ENCODE assay signal across 9 cellular contexts in the genomic region with DNA sequence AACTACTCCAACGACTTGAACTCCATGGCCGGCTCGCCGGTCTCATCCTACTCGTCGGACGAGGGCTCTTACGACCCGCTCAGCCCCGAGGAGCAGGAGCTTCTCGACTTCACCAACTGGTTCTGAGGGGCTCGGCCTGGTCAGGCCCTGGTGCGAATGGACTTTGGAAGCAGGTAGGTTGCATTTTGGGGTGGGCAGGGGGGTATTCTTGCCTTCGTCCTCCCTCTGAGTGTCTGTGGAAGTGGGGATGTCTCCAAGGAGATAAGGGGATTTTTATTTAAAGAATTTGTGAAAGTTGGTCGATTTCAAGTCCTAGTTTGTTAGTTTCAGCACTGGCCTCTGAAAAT. TPM values are rescaled to one million over a fixed set of nuclear protein-coding genes. Genes with fewer than 3 reads are reported as not detected.
A peak's percentile ranks its signal among the peaks of the same experiment; 100 is the strongest.
DNase-seq lines count a peak whose midpoint lies in the region; ATAC-seq, FAIRE-seq and TF ChIP-seq lines count a peak whose summit lies in the region.
"Had no signal": no experiment of that assay in that cellular context is flagged by ENCODE, and none has a peak within 500 bp of the region (broad histone marks: within the 10 kb centered on the region; RNA-seq: fewer than 3 reads in every experiment).

No MANE protein-coding gene starts in this region.

- H3K9me2 ChIP-seq in OCI-LY7 (ENCODE audit: insufficient read depth, low read length): no peaks in the 10 kb centered on the region

- BruUV-seq in OCI-LY7 (replicated peaks; lab: Mats Ljungman, UMichigan): no TSS peak

- H3K36me3 Mint-ChIP-seq in naive B cell: peaks cover 0 to 8% of the 10 kb centered on the region in 2 donors

- H3K27me3 ChIP-seq in ascending aorta: no peaks in the 10 kb centered on the region

- no peak for TF ChIP-seq POLR2A in A549 (IDR thresholded peaks at IDR 0.05; ENCODE audit: low read length)

- H3K27me3 Mint-ChIP-seq in naive B cell: peaks cover 82 to 94% (median 90%) of the 10 kb centered on the region in 3 donors

- no peak for TF ChIP-seq CTCF in A549 (IDR thresholded peaks at IDR 0.05)
- TF ChIP-seq CTCF in ascending aorta (IDR thresholded peaks at IDR 0.05): no peak
- TF ChIP-seq CTCF in OCI-LY7 (conservative IDR thresholded peaks at IDR 0.05; ENCODE audit: low read length): no peak

- H2AFZ ChIP-seq in OCI-LY7 (ENCODE audit: low read length): no peak overlapping the region

- TF ChIP-seq RAD21 in A549 (conservative IDR thresholded peaks at IDR 0.05 in 1 of 2, IDR thresholded peaks at IDR 0.05 in 1 of 2): no peak

- H3K4me3 ChIP-seq in A549 (peak overlapping the region; percentile 53; the same call in 2 of the 3 replicates), ascending aorta (peak overlapping the region; percentile 46 to 62), OCI-LY7 (ENCODE audit: low read depth, low read length, poor library complexity, severe bottlenecking) (no peak overlapping the region)

- 51% methylated on average over 15 of the region's 15 CpGs for WGBS in A549 (ENCODE audit: missing lambda C conversion rate)

- H3K27ac ChIP-seq in A549: no peak overlapping the region
- no peak overlapping the region for H3K27ac ChIP-seq in ascending aorta
- no peak overlapping the region for H3K27ac ChIP-seq in OCI-LY7 (ENCODE audit: low read depth, low read length, poor library complexity, severe bottlenecking)

- in situ Hi-C loops in G401 (cut with HindIII; ENCODE audit: low sequenced_read_pairs): no loop called here

- no peaks in the 10 kb centered on the region for H3K4me1 ChIP-seq in A549
- H3K4me1 ChIP-seq in ascending aorta: peaks cover 2% of the 10 kb centered on the region in 2 donors
- no peaks in the 10 kb centered on the region for H3K4me1 ChIP-seq in OCI-LY7 (ENCODE audit: insufficient read depth, low read length, poor library complexity, severe bottlenecking)

- POLR2A ChIA-PET in A549 (lab: Yijun Ruan, JAX): no interaction called here
- POLR2A ChIA-PET in OCI-LY7 (lab: Charles Lee): no interaction called here

- H3K4me2 ChIP-seq in A549: peak overlapping the region; percentile 100
- no peak overlapping the region for H3K4me2 ChIP-seq in OCI-LY7 (ENCODE audit: low read length)

- intact Hi-C loops in ascending aorta (cut with DNase I) (no loop called here), OCI-LY7 (cut with micrococcal nuclease; ENCODE audit: unreplicated experiment) (no loop called here)

- peak overlapping the region; percentile 6 to 80 (median 70) for H3K4me3 Mint-ChIP-seq in naive B cell

- H3K9me3 Mint-ChIP-seq in naive B cell: peaks cover 6 to 34% (median 13%) of the 10 kb centered on the region in 7 donors

- DNase-seq in A549 (ENCODE audit: low read depth in 1 of 2, low spot score in 1 of 2) (no peak), ascending aorta (ENCODE audit: low spot score in 2 of 2) (no peak), naive B cell (no peak), G401 (ENCODE audit: low spot score) (no peak), OCI-LY7 (ENCODE audit: low spot score) (no peak)

- no peak for TF ChIP-seq EP300 in A549 (IDR thresholded peaks at IDR 0.05)

- H3K79me2 ChIP-seq in OCI-LY7 (ENCODE audit: insufficient read depth, low read depth, low read length): no peaks in the 10 kb centered on the region

- H3K27ac Mint-ChIP-seq in naive B cell: peak overlapping the region in 3 of 6 donors; percentile 33 to 84 (median 51)

- FAIRE-seq in A549 (lab: Jason Lieb, UNC): no peak

- CTCF ChIA-PET in A549 (lab: Yijun Ruan, JAX): interaction anchor here (1.2 to 3.8 kb wide), 2 partner anchors 10 to 590 kb away, joined by 6 to 11 read pairs; no protein-coding TSS in a partner anchor
- CTCF ChIA-PET in OCI-LY7 (lab: Charles Lee; ENCODE audit: unreplicated experiment): no interaction called here

- no peak for ATAC-seq in A549
- peak; percentile 7 for ATAC-seq in GM19351 (IDR thresholded peaks at IDR 0.05; ENCODE audit: unreplicated experiment)
- no peak for ATAC-seq in naive B cell (ENCODE audit: low read depth in 2 of 2)
- ATAC-seq in HG03460 (IDR thresholded peaks at IDR 0.05; ENCODE audit: unreplicated experiment): no peak
- ATAC-seq in GM18502 (IDR thresholded peaks at IDR 0.05; ENCODE audit: poor library complexity, unreplicated experiment): no peak

- H4K20me1 ChIP-seq in OCI-LY7 (ENCODE audit: insufficient read depth, low read length): no peaks in the 10 kb centered on the region

- no peaks in the 10 kb centered on the region for H3K9me3 ChIP-seq in A549
- no peaks in the 10 kb centered on the region for H3K9me3 ChIP-seq in ascending aorta
- no peaks in the 10 kb centered on the region for H3K9me3 ChIP-seq in OCI-LY7 (ENCODE audit: low read length)

- H3K4me1 Mint-ChIP-seq in naive B cell: peaks cover 26 to 44% (median 29%) of the 10 kb centered on the region in 3 donors

- H3K36me3 ChIP-seq in ascending aorta (no peaks in the 10 kb centered on the region), OCI-LY7 (ENCODE audit: insufficient read depth, low read length) (no peaks in the 10 kb centered on the region)

TF ChIP-seq in A549, 52 proteins besides CTCF, POLR2A, EP300 and RAD21 (continues in another document):
- TF ChIP-seq ZFP36 (IDR thresholded peaks at IDR 0.05; ENCODE audit: borderline replicate concordance, partially characterized antibody) (no peak), FOSL2 (IDR thresholded peaks at IDR 0.05) (no peak), FOSL2 (CRISPR knock-in tag; IDR thresholded peaks at IDR 0.05) (no peak), BCL3 (IDR thresholded peaks at IDR 0.05) (no peak), MYC (IDR thresholded peaks at IDR 0.05; ENCODE audit: borderline replicate concordance, low read length) (no peak), PHF8 (IDR thresholded peaks at IDR 0.05; ENCODE audit: borderline replicate concordance, low read depth) (no peak), HOXA7 (CRISPR knock-in tag; IDR thresholded peaks at IDR 0.05) (no peak), JUNB (IDR thresholded peaks at IDR 0.05) (no peak), EHF (CRISPR knock-in tag; IDR thresholded peaks at IDR 0.05) (no peak), ZSCAN20 (CRISPR knock-in tag; IDR thresholded peaks at IDR 0.05) (no peak), HEYL (CRISPR knock-in tag; IDR thresholded peaks at IDR 0.05) (no peak), NR3C1 (IDR thresholded peaks at IDR 0.05) (no peak), BHLHE40 (IDR thresholded peaks at IDR 0.05; ENCODE audit: low read depth, low read length) (no peak), KDM5A (IDR thresholded peaks at IDR 0.05) (no peak), ESRRA (IDR thresholded peaks at IDR 0.05; ENCODE audit: borderline replicate concordance, low read length) (no peak), CHD2 (IDR thresholded peaks at IDR 0.05; ENCODE audit: low read length, partially characterized antibody) (no peak)
- TF ChIP-seq, protein P1, sequence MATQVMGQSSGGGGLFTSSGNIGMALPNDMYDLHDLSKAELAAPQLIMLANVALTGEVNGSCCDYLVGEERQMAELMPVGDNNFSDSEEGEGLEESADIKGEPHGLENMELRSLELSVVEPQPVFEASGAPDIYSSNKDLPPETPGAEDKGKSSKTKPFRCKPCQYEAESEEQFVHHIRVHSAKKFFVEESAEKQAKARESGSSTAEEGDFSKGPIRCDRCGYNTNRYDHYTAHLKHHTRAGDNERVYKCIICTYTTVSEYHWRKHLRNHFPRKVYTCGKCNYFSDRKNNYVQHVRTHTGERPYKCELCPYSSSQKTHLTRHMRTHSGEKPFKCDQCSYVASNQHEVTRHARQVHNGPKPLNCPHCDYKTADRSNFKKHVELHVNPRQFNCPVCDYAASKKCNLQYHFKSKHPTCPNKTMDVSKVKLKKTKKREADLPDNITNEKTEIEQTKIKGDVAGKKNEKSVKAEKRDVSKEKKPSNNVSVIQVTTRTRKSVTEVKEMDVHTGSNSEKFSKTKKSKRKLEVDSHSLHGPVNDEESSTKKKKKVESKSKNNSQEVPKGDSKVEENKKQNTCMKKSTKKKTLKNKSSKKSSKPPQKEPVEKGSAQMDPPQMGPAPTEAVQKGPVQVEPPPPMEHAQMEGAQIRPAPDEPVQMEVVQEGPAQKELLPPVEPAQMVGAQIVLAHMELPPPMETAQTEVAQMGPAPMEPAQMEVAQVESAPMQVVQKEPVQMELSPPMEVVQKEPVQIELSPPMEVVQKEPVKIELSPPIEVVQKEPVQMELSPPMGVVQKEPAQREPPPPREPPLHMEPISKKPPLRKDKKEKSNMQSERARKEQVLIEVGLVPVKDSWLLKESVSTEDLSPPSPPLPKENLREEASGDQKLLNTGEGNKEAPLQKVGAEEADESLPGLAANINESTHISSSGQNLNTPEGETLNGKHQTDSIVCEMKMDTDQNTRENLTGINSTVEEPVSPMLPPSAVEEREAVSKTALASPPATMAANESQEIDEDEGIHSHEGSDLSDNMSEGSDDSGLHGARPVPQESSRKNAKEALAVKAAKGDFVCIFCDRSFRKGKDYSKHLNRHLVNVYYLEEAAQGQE (IDR thresholded peaks at IDR 0.05): no peak

RNA-seq across cellular contexts. Expression of gene ASCL1, which starts 1.3 kb away (rescaled TPM):
- polyA plus RNA-seq in A549 (2011; rRNA removed) (0.05 TPM in 1 of 2 replicates, not detected in the other), A549 (2017; fragmentation: RNase III; extraction: RNeasy Plus Mini Kit Qiagen cat#74134 plus additional on column Dnase treatment) (not detected in 3 replicates), naive B cell (ENCODE audit: low read depth in 6 of 6) (not detected)
- polyA plus RNA-seq in A549 (2012; cell fraction: cytosol; rRNA removed): 0.09 and 0.13 TPM in 2 replicates
- polyA plus RNA-seq in A549 (2012; cell fraction: nucleus; rRNA removed): 0.17 and 0.18 TPM in 2 replicates
- not detected in 2 replicates for polyA minus RNA-seq in A549 (2011; rRNA and poly(A)+ RNA removed)
- total RNA-seq in ascending aorta (not detected), OCI-LY7 (2022) (not detected in 2 replicates)
- total RNA-seq in G401 (2014; rRNA removed; shearing (Covaris generic)): not detected in 2 replicates
- not detected in 2 replicates for total RNA-seq in OCI-LY7 (2014; rRNA removed; shearing (Covaris generic))
- total RNA-seq: fibroblast of lung had no signal
- polyA plus RNA-seq: fibroblast of lung had no signal

RNA-seq across cellular contexts. Expression of gene PAH, which starts 41.8 kb away (rescaled TPM):
- polyA plus RNA-seq in A549 (2011; rRNA removed) (not detected in 2 replicates), A549 (2017; fragmentation: RNase III; extraction: RNeasy Plus Mini Kit Qiagen cat#74134 plus additional on column Dnase treatment) (not detected in 3 replicates), naive B cell (ENCODE audit: low read depth in 6 of 6) (not detected)
- polyA plus RNA-seq in A549 (2012; cell fraction: cytosol; rRNA removed): not detected in 2 replicates
- polyA plus RNA-seq in A549 (2012; cell fraction: nucleus; rRNA removed): not detected in 2 replicates
- not detected in 2 replicates for polyA minus RNA-seq in A549 (2011; rRNA and poly(A)+ RNA removed)
- total RNA-seq in ascending aorta (not detected), OCI-LY7 (2022) (not detected in 2 replicates)
- not detected in 2 replicates for total RNA-seq in G401 (2014; rRNA removed; shearing (Covaris generic))
- not detected in 2 replicates for total RNA-seq in OCI-LY7 (2014; rRNA removed; shearing (Covaris generic))
- total RNA-seq: fibroblast of lung had no signal
- polyA plus RNA-seq: fibroblast of lung had no signal
